Comparison of ENCODE assay signal across 9 cellular contexts in genomic region chr19:37227996-37228395, GRCh38. TPM values are rescaled to one million over a fixed set of nuclear protein-coding genes. Genes with fewer than 3 reads are reported as not detected.
DNase-seq lines count a peak whose midpoint lies in the region; TF ChIP-seq lines count a peak whose summit lies in the region.
"Had no signal": no experiment of that assay in that cellular context is flagged by ENCODE, and none has a peak within 500 bp of the region (broad histone marks: within the 10 kb centered on the region; RNA-seq: fewer than 3 reads in every experiment).

No MANE protein-coding gene starts in this region.

- TF ChIP-seq POLR2A in testis (IDR thresholded peaks at IDR 0.05): no peak

- no peaks in the 10 kb centered on the region for H3K9me3 ChIP-seq in testis

- no peak overlapping the region for H3K27ac ChIP-seq in testis
- H3K27ac ChIP-seq: SK-N-MC had no signal

- no peaks in the 10 kb centered on the region for H3K36me3 ChIP-seq in testis (ENCODE audit: low read depth, missing control alignments)

- TF ChIP-seq CTCF in epithelial cell of proximal tubule (conservative IDR thresholded peaks at IDR 0.05; ENCODE audit: low read depth, low read length): peak; percentile 49
- TF ChIP-seq CTCF in testis (IDR thresholded peaks at IDR 0.05): peak in 2 of 3 experiments; percentile 49 to 65

- no peaks in the 10 kb centered on the region for H3K4me1 ChIP-seq in testis

- H3K4me3 ChIP-seq in epithelial cell of proximal tubule (ENCODE audit: low read depth, low read length) (no peak overlapping the region), testis (peak overlapping the region in 1 of 2 donors; percentile 39)
- H3K4me3 ChIP-seq: SK-N-MC had no signal

- peak; percentile 72 for DNase-seq in activated effector memory CD4-positive, alpha-beta T cell treated with anti-CD3 and anti-CD28 coated beads, Interleukin-2, amount 50 U/mL, for 16 hours
- DNase-seq in activated effector memory CD4-positive, alpha-beta T cell treated with Interleukin-2 at 50 U/mL for 16 hours: no peak
- DNase-seq in RPMI8226 (peak; percentile 23), epithelial cell of proximal tubule (ENCODE audit: low read depth) (no peak), testis (peak; percentile 58), NOMO-1 treated with dmso at 0.1 percent for 144 hours (lab: John Stamatoyannopoulos, UW; ENCODE audit: unreplicated experiment) (no peak), GF-D8 (lab: John Stamatoyannopoulos, UW) (no peak)
- no peak for DNase-seq in central memory CD4-positive, alpha-beta T cell

- WGBS in testis, 2 donors: 24 to 39% methylated on average over 12 of the region's 12 CpGs

- H3K27me3 ChIP-seq in testis: no peaks in the 10 kb centered on the region

- intact Hi-C loops in testis (cut with DNase I; ENCODE audit: low total_unique reads): no loop called here

RNA-seq across cellular contexts. Expression of gene ZNF383, which starts 10.0 kb away (rescaled TPM):
- total RNA-seq in epithelial cell of proximal tubule (1.9 and 3.2 TPM in 2 replicates), testis (10 to 100 TPM; 10.7 to 12.2 TPM)
- polyA plus RNA-seq in testis (ENCODE audit: insufficient read depth, low read depth, low replicate concordance): 7.4 TPM

RNA-seq across cellular contexts. Expression of gene ZNF585B, which starts 17.7 kb away (rescaled TPM):
- total RNA-seq in epithelial cell of proximal tubule (3.3 and 4.3 TPM in 2 replicates), testis (10 to 100 TPM; 22.4 to 25.4 TPM)
- polyA plus RNA-seq in testis (ENCODE audit: insufficient read depth, low read depth, low replicate concordance): 13.5 TPM

RNA-seq across cellular contexts. Expression of gene ZNF585A, which starts 55.5 kb away (rescaled TPM):
- total RNA-seq in epithelial cell of proximal tubule (2.5 and 6.1 TPM in 2 replicates), testis (10 to 100 TPM; 10.0 to 19.4 TPM)
- 20.3 TPM for polyA plus RNA-seq in testis (ENCODE audit: insufficient read depth, low read depth, low replicate concordance)

Comparison
In these comparisons a context has a peak if more than half of its experiments do, and no peak if none do; other contexts are left out.
1. DNase-seq: peak in activated effector memory CD4-positive, alpha-beta T cell treated with anti-CD3 and anti-CD28 coated beads, Interleukin-2, amount 50 U/mL, for 16 hours (single experiment), RPMI8226 (single experiment) and testis (single experiment); none in activated effector memory CD4-positive, alpha-beta T cell treated with Interleukin-2 at 50 U/mL for 16 hours (single experiment), epithelial cell of proximal tubule (single experiment), NOMO-1 treated with dmso at 0.1 percent for 144 hours (single experiment), central memory CD4-positive, alpha-beta T cell (single experiment) and GF-D8 (single experiment).